In the genomic region with DNA sequence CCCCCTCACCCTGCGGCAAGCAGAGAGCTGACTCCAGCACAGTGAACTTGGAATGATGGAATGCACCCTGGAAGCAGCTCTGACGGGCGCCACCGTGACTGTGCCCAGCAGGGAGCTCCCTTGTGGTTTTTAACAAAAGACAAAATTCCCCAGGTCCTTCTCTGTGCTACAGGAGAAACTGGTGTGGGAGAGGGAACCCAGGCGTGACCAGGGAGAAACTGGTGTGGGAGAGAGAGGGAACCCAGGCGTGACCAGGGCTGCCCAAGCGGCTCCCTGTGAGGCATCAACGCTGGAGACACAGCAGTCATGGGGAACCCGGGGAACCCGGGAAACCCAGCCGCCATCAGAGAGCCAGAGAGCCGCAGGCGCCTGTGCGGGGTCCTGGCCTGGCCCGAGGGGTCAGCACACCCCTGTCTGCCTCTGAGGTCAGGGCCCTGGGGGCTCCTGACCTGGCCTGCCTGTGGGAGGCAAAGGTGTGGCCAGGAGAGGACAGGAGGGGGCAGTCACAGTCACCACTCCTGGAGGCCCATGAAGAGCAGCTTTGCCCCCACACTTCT, we compare ENCODE assay signal across 2 cellular contexts.
TF ChIP-seq lines count a peak whose summit lies in the region.

No MANE protein-coding gene starts in this region.

TF ChIP-seq in A549, 52 proteins besides CTCF, POLR2A, EP300 and RAD21:
- no peak for TF ChIP-seq POLR2AphosphoS2 (conservative IDR thresholded peaks at IDR 0.05; ENCODE audit: low read length)
- no peak for TF ChIP-seq CHD2 (IDR thresholded peaks at IDR 0.05; ENCODE audit: low read length, partially characterized antibody)
- no peak for TF ChIP-seq JUN (IDR thresholded peaks at IDR 0.05)
- no peak for TF ChIP-seq RFX5 (IDR thresholded peaks at IDR 0.05)
- TF ChIP-seq FOSB (CRISPR knock-in tag; IDR thresholded peaks at IDR 0.05) = no peak
- no peak for TF ChIP-seq GATA3 (IDR thresholded peaks at IDR 0.05; ENCODE audit: borderline replicate concordance)
- no peak for TF ChIP-seq CHD4 (IDR thresholded peaks at IDR 0.05; ENCODE audit: borderline replicate concordance)
- TF ChIP-seq MYC (IDR thresholded peaks at IDR 0.05; ENCODE audit: borderline replicate concordance, low read length) = no peak
- no peak for TF ChIP-seq CEBPB (IDR thresholded peaks at IDR 0.05)
- TF ChIP-seq CBX2 (IDR thresholded peaks at IDR 0.05; ENCODE audit: borderline replicate concordance, low read depth) = no peak
- TF ChIP-seq, protein P1, sequence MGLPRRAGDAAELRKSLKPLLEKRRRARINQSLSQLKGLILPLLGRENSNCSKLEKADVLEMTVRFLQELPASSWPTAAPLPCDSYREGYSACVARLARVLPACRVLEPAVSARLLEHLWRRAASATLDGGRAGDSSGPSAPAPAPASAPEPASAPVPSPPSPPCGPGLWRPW (IDR thresholded peaks at IDR 0.05) = no peak
- TF ChIP-seq MAFK (IDR thresholded peaks at IDR 0.05; ENCODE audit: partially characterized antibody) = no peak
- TF ChIP-seq RCOR1 (IDR thresholded peaks at IDR 0.05; ENCODE audit: low read depth, low read length) = no peak
- TF ChIP-seq TP53 (CRISPR knock-in tag; IDR thresholded peaks at IDR 0.05) = no peak
- TF ChIP-seq HEYL (CRISPR knock-in tag; IDR thresholded peaks at IDR 0.05) = no peak
- no peak for TF ChIP-seq HOXB5 (CRISPR knock-in tag; IDR thresholded peaks at IDR 0.05)

TF ChIP-seq in GM12891, 5 proteins besides CTCF, POLR2A, EP300 and RAD21:
- TF ChIP-seq POLR2AphosphoS5 (IDR thresholded peaks at IDR 0.05; ENCODE audit: low read depth, low read length) (no peak), PAX5 (IDR thresholded peaks at IDR 0.05; ENCODE audit: insufficient read depth, low read length, severe bottlenecking) (peak; percentile 84)
